ENCODE assay signal across 14 cellular contexts in the genomic region with DNA sequence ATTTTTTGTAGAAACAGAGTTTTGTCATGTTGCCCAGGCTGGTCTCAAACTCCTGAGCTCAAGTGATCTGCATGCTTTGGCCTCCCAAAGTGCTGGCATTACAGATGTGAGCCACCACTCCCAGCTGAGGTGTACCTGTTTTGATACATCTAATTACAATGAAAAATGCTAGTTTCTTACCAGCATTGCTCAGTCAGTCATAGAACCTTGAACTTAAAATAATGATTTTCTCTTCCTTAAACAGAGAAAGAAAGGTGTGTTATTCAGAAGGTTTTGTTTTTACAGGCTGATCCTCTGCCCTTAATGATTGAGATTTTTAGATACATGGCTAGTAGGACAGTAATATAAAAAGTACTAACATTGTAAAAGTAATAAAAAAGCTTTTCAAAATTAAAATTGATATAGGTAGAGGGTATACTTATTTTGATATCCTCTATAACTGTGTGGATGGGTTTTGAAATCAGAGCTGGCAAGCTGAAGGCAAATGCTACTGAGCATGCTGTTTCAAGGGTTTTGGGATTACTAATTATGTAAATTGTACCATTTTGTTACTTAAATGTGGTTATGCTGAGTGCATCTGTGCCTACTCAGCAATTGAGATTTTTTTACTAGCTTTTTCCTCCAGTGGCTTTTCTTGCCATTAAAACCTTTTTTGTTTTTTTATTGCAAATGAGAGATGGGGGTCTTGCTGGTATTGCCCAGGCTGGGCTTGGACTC. TPM values are rescaled to one million over a fixed set of nuclear protein-coding genes. Genes with fewer than 3 reads are reported as not detected.
A peak's percentile ranks its signal among the peaks of the same experiment; 100 is the strongest.
DNase-seq lines count a peak whose midpoint lies in the region; ATAC-seq and TF ChIP-seq lines count a peak whose summit lies in the region.
"Had no signal": no experiment of that assay in that cellular context is flagged by ENCODE, and none has a peak within 500 bp of the region (broad histone marks: within the 10 kb centered on the region; RNA-seq: fewer than 3 reads in every experiment).

No MANE protein-coding gene starts in this region.

- H3K79me2 ChIP-seq in MM.1S (ENCODE audit: low read length): peaks cover 100% of the 10 kb centered on the region

- peaks cover 10% of the 10 kb centered on the region; the same call in 1 of the 2 replicates for H3F3A ChIP-seq in MM.1S (ENCODE audit: insufficient read depth, low read length)

- peaks cover 96% of the 10 kb centered on the region for H4K20me1 ChIP-seq in MM.1S (ENCODE audit: insufficient read depth, low read length)

- H3K27ac ChIP-seq in MM.1S (ENCODE audit: low read length): no peak overlapping the region; the same call in 1 of the 2 replicates
- H3K27ac ChIP-seq in aorta (ENCODE audit: low read depth in 1 of 2, low read length in 2 of 2): no peak overlapping the region
- no peak overlapping the region for H3K27ac ChIP-seq in right atrium auricular region
- H3K27ac ChIP-seq: esophagus squamous epithelium, WERI-Rb-1 had no signal

- intact Hi-C loops in aorta (cut with DNase I): no loop called here

- H3K4me1 ChIP-seq in MM.1S (ENCODE audit: low read length) (peaks cover 18% of the 10 kb centered on the region), aorta (ENCODE audit: control insufficient read depth in 1 of 2, insufficient read depth in 2 of 2, low read length in 2 of 2) (peaks cover 3 to 4% of the 10 kb centered on the region in 2 donors), right atrium auricular region (peaks cover 0 to 19% of the 10 kb centered on the region in 2 donors)

- peak overlapping the region; percentile 14; the same call in 1 of the 2 replicates for H3K4me2 ChIP-seq in MM.1S (ENCODE audit: low read depth, low read length)

- peak; percentile 86 for ATAC-seq in GM18867 (IDR thresholded peaks at IDR 0.05; ENCODE audit: unreplicated experiment)
- peak; percentile 65 for ATAC-seq in HG02642 (IDR thresholded peaks at IDR 0.05; ENCODE audit: poor library complexity, unreplicated experiment)
- no peak for ATAC-seq in aorta (ENCODE audit: low FRiP score)
- ATAC-seq: left colon, PC-3 had no signal

- H3K4me3 ChIP-seq in MM.1S (ENCODE audit: low read length): no peak overlapping the region
- no peak overlapping the region for H3K4me3 ChIP-seq in aorta (ENCODE audit: low read length in 2 of 2)
- H3K4me3 ChIP-seq in right atrium auricular region: no peak overlapping the region
- H3K4me3 ChIP-seq: BLaER1 treated with 17β-estradiol and CSF1 and Interleukin-3, amounts not matched to agents 10 nM and 100 nM; esophagus squamous epithelium had no signal

- 0 out of 2 replicates have a peak, but pooled peaks cover 8% of the 10 kb centered on the region for H3K36me3 ChIP-seq in MM.1S (replicated peaks; ENCODE audit: insufficient read depth, low read length)
- H3K36me3 ChIP-seq in aorta (ENCODE audit: control insufficient read depth in 1 of 2, insufficient read depth in 2 of 2, low read length in 1 of 2): no peaks in the 10 kb centered on the region
- peaks cover 4% of the 10 kb centered on the region for H3K36me3 ChIP-seq in right atrium auricular region

- no peaks in the 10 kb centered on the region for H3K9me3 ChIP-seq in MM.1S (replicated peaks; ENCODE audit: insufficient read depth, low read length)
- H3K9me3 ChIP-seq in aorta (ENCODE audit: control insufficient read depth, low read length): no peaks in the 10 kb centered on the region
- H3K9me3 ChIP-seq in right atrium auricular region: no peaks in the 10 kb centered on the region
- H3K9me3 ChIP-seq: esophagus squamous epithelium had no signal

- H3K9me2 ChIP-seq in MM.1S (replicated peaks; ENCODE audit: insufficient read depth, low read length): no peaks in the 10 kb centered on the region

- no peak overlapping the region for H2AFZ ChIP-seq in MM.1S (ENCODE audit: low read length)

- no peak overlapping the region for H3K9ac ChIP-seq in MM.1S (ENCODE audit: low read length)

- no peaks in the 10 kb centered on the region for H3K27me3 ChIP-seq in MM.1S (replicated peaks; ENCODE audit: insufficient read depth, low read length)
- no peaks in the 10 kb centered on the region for H3K27me3 ChIP-seq in aorta (ENCODE audit: control insufficient read depth in 1 of 2, insufficient read depth in 2 of 2, low read length in 1 of 2)
- H3K27me3 ChIP-seq in right atrium auricular region: no peaks in the 10 kb centered on the region
- H3K27me3 ChIP-seq: BLaER1 treated with 17β-estradiol and CSF1 and Interleukin-3, amounts not matched to agents 10 nM and 100 nM; esophagus squamous epithelium had no signal

- TF ChIP-seq CTCF in MM.1S (IDR thresholded peaks at IDR 0.05; ENCODE audit: low read length): no peak
- no peak for TF ChIP-seq CTCF in right atrium auricular region (IDR thresholded peaks at IDR 0.05)

- peak; percentile 16 for DNase-seq in Ammon's horn (ENCODE audit: low spot score)
- DNase-seq in MM.1S: peak; percentile 24
- DNase-seq in aorta: no peak
- DNase-seq in right atrium auricular region (ENCODE audit: low spot score): no peak
- no peak for DNase-seq in pons (ENCODE audit: low spot score)
- no peak for DNase-seq in iPS-NIHi11 (ENCODE audit: low spot score)
- DNase-seq: esophagus squamous epithelium, left colon, NCI-H1105, PC-3, WERI-Rb-1 had no signal

RNA-seq across cellular contexts. Expression of a gene that starts 16.1 kb away (rescaled TPM):
- total RNA-seq in aorta (100 to 1,000 TPM; 170 to 181 TPM), right atrium auricular region (10 to 100 TPM; 45.2 to 49.4 TPM)
- polyA plus RNA-seq in aorta: 100 to 1,000 TPM in 1 of 2 donors, 10 to 100 TPM in 1; 19.2 to 193 TPM

Comparison
In these comparisons a context has a peak if more than half of its experiments do, and no peak if none do; other contexts are left out.
1. DNase-seq: peak in Ammon's horn (single experiment) and MM.1S (single experiment); none in aorta (0 of 2), right atrium auricular region (single experiment), pons (single experiment) and iPS-NIHi11 (single experiment).